In genomic region chr9:121207371-121207940, GRCh38 we compare ENCODE assay signal across 10 cellular contexts.
DNase-seq lines count a peak whose midpoint lies in the region; ATAC-seq, FAIRE-seq and TF ChIP-seq lines count a peak whose summit lies in the region.
"Had no signal": no experiment of that assay in that cellular context is flagged by ENCODE, and none has a peak within 500 bp of the region (broad histone marks: within the 10 kb centered on the region; RNA-seq: fewer than 3 reads in every experiment).

No MANE protein-coding gene starts in this region.

- no peak for TF ChIP-seq CTCF in D721Med (IDR thresholded peaks at IDR 0.05; ENCODE audit: insufficient read depth, missing control alignments)

- peak; percentile 77 for ATAC-seq in GM18520 (IDR thresholded peaks at IDR 0.05; ENCODE audit: unreplicated experiment)
- ATAC-seq in GM21529 (IDR thresholded peaks at IDR 0.05; ENCODE audit: unreplicated experiment): peak; percentile 91
- peak; percentile 63 for ATAC-seq in HG03442 (IDR thresholded peaks at IDR 0.05; ENCODE audit: unreplicated experiment)

- H3K27me3 Mint-ChIP-seq in dendritic cell treated with granulocyte-macrophage colony-stimulating factor and Interleukin-4, amounts not matched to agents 40 ng/mL and 50 ng/mL, for 4 days: no peaks in the 10 kb centered on the region

- FAIRE-seq in D721Med (lab: Jason Lieb, UNC): no peak

- no peaks in the 10 kb centered on the region for H3K36me3 Mint-ChIP-seq in dendritic cell treated with granulocyte-macrophage colony-stimulating factor and Interleukin-4, amounts not matched to agents 40 ng/mL and 50 ng/mL, for 4 days (ENCODE audit: low read depth)

- peaks cover 53% of the 10 kb centered on the region for H3K4me1 Mint-ChIP-seq in dendritic cell treated with granulocyte-macrophage colony-stimulating factor and Interleukin-4, amounts not matched to agents 40 ng/mL and 50 ng/mL, for 4 days (ENCODE audit: low read depth)

- peak overlapping the region; percentile 50 for H3K27ac Mint-ChIP-seq in dendritic cell treated with granulocyte-macrophage colony-stimulating factor and Interleukin-4, amounts not matched to agents 40 ng/mL and 50 ng/mL, for 4 days

- no peak overlapping the region for H3K4me3 Mint-ChIP-seq in dendritic cell treated with granulocyte-macrophage colony-stimulating factor and Interleukin-4, amounts not matched to agents 40 ng/mL and 50 ng/mL, for 4 days

- DNase-seq in D721Med (ENCODE audit: insufficient read length, low spot score) (no peak), DMS79 (lab: John Stamatoyannopoulos, UW) (no peak), OCI-M1 (lab: John Stamatoyannopoulos, UW) (no peak)
- no peak for DNase-seq in stimulated activated CD8-positive, alpha-beta memory T cell treated with anti-CD3 and anti-CD28 coated beads, Interleukin-4, amount 100 ng/mL, for 48 hours
- DNase-seq: activated CD4-positive, alpha-beta T cell treated with anti-CD3 and anti-CD28 coated beads, Interleukin-2, amount 50 U/mL, for 4 hours; NCI-H1694 treated with DMSO at 0.1 percent for 48 hours had no signal

- H3K9me3 Mint-ChIP-seq in dendritic cell treated with granulocyte-macrophage colony-stimulating factor and Interleukin-4, amounts not matched to agents 40 ng/mL and 50 ng/mL, for 4 days: no peaks in the 10 kb centered on the region

- intact Hi-C loops in dendritic cell treated with granulocyte-macrophage colony-stimulating factor and Interleukin-4, amounts not matched to agents 40 ng/mL and 50 ng/mL, for 4 days (cut with micrococcal nuclease): no loop called here
